In the genomic region with DNA sequence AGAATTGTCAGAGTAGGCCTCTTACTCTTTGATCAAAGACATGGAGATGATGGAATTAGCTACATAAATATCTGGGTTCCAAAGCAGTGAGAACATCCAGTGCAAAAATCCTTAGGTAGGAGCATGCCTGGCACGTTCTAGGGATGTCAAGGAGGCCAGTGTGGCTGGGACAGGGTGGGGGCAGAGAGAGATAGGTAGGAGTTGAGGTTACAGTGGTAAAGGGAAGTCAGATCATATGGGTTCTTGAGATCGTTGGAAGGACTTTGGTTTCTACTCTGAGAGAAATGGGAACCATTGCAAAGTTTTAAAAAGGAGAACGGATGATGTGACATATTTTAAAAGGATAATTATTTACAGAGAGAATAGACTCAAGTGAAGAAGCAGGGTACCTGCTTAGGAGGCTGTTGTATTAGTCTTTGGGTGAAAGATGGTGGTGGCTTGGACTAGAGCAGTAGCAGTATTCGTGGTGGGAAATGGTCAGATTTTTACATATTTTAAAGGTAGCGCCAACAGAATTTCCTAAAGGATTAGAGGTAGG, we compare ENCODE assay signal across 9 cellular contexts. TPM values are rescaled to one million over a fixed set of nuclear protein-coding genes. Genes with fewer than 3 reads are reported as not detected.
DNase-seq lines count a peak whose midpoint lies in the region; ATAC-seq, FAIRE-seq and TF ChIP-seq lines count a peak whose summit lies in the region.
"Had no signal": no experiment of that assay in that cellular context is flagged by ENCODE, and none has a peak within 500 bp of the region (broad histone marks: within the 10 kb centered on the region; RNA-seq: fewer than 3 reads in every experiment).

No MANE protein-coding gene starts in this region.

- peaks cover 0 to 5% (median 1%) of the 10 kb centered on the region in 7 donors for H3K9me3 Mint-ChIP-seq in CD4-positive, CD25-positive, alpha-beta regulatory T cell
- H3K9me3 Mint-ChIP-seq in effector memory CD8-positive, alpha-beta T cell, result no peaks in the 10 kb centered on the region

- H3K4me2 ChIP-seq in IMR-90 (ENCODE audit: low read depth, low read length), result no peak overlapping the region

- H2AK5ac ChIP-seq in IMR-90 (ENCODE audit: low read depth, low read length), result peak overlapping the region; percentile 90

- H3K9ac ChIP-seq in IMR-90 (ENCODE audit: low read depth, low read length), result no peak overlapping the region

- CTCF ChIA-PET in IMR-90 (lab: Yijun Ruan, JAX), result no interaction called here

- peak overlapping the region; percentile 92 for H2BK15ac ChIP-seq in IMR-90 (ENCODE audit: low read depth, low read length)

- no peak overlapping the region for H3K56ac ChIP-seq in IMR-90 (ENCODE audit: extremely low read depth, insufficient read depth, low read length)

- no peaks in the 10 kb centered on the region for H3K36me3 ChIP-seq in CD4-positive, CD25-positive, alpha-beta regulatory T cell (ENCODE audit: control insufficient read depth, insufficient read depth, low read length)
- no peaks in the 10 kb centered on the region for H3K36me3 ChIP-seq in IMR-90 (ENCODE audit: control insufficient read depth, insufficient read depth, low read length)

- H4K8ac ChIP-seq in IMR-90 (ENCODE audit: low read depth in 2 of 2, low read length in 2 of 2), result peak overlapping the region; percentile 22 to 79; a peak in 3 of 4 replicates

- intact Hi-C loops in IMR-90 (cut with micrococcal nuclease), result loop anchor here (2.0 kb wide), 1 partner anchor 45 kb away; no protein-coding TSS in a partner anchor

- H3K4me1 Mint-ChIP-seq in CD4-positive, CD25-positive, alpha-beta regulatory T cell, result peaks cover 34 to 48% (median 42%) of the 10 kb centered on the region in 4 donors
- peaks cover 30 to 43% of the 10 kb centered on the region in 2 donors for H3K4me1 Mint-ChIP-seq in effector memory CD8-positive, alpha-beta T cell (ENCODE audit: low read depth in 2 of 2)

- H2AK9ac ChIP-seq in IMR-90 (replicated peaks; ENCODE audit: low read depth, low read length, poor library complexity), result no peak overlapping the region

- no peaks in the 10 kb centered on the region for H3K36me3 Mint-ChIP-seq in CD4-positive, CD25-positive, alpha-beta regulatory T cell
- peaks cover 14% of the 10 kb centered on the region for H3K36me3 Mint-ChIP-seq in effector memory CD8-positive, alpha-beta T cell (ENCODE audit: insufficient read depth)

- peak overlapping the region; percentile 86 for H3K18ac ChIP-seq in IMR-90 (ENCODE audit: low read depth, low read length)

- no peak for TF ChIP-seq CTCF in IMR-90 (conservative IDR thresholded peaks at IDR 0.05; ENCODE audit: low read depth, low read length)

- no peaks in the 10 kb centered on the region for H3K27me3 Mint-ChIP-seq in CD4-positive, CD25-positive, alpha-beta regulatory T cell
- H3K27me3 Mint-ChIP-seq in effector memory CD8-positive, alpha-beta T cell, result no peaks in the 10 kb centered on the region

- dilution Hi-C loops in IMR-90 (cut with HindIII; ENCODE audit: low sequenced_read_pairs, unreplicated experiment), result no loop called here

- peak overlapping the region; percentile 32 for H4K5ac ChIP-seq in IMR-90 (ENCODE audit: low read depth, low read length)

- peaks cover 15% of the 10 kb centered on the region for H3K4me1 ChIP-seq in CD4-positive, CD25-positive, alpha-beta regulatory T cell (ENCODE audit: control insufficient read depth, insufficient read depth, low read length, poor library complexity, severe bottlenecking)
- peaks cover 8% of the 10 kb centered on the region for H3K4me1 ChIP-seq in IMR-90 (ENCODE audit: control insufficient read depth, insufficient read depth, low read length)

- no peaks in the 10 kb centered on the region for H3K79me1 ChIP-seq in IMR-90 (ENCODE audit: low read depth in 1 of 2, low read length in 2 of 2)

- H3K4me3 Mint-ChIP-seq in CD4-positive, CD25-positive, alpha-beta regulatory T cell, result peak overlapping the region in 3 of 4 donors; percentile 64 to 70 (median 66)
- peak overlapping the region; percentile 1 to 45 for H3K4me3 Mint-ChIP-seq in effector memory CD8-positive, alpha-beta T cell

- peaks cover 3% of the 10 kb centered on the region; the same call in 1 of the 2 replicates for H3K9me1 ChIP-seq in IMR-90 (ENCODE audit: insufficient read depth, low read length)

- H2BK5ac ChIP-seq in IMR-90 (ENCODE audit: low read depth, low read length, poor library complexity, severe bottlenecking), result peak overlapping the region; percentile 82

- H2BK120ac ChIP-seq in IMR-90 (ENCODE audit: low read depth, low read length), result peak overlapping the region; percentile 91

- FAIRE-seq in RCC 7860 (lab: Jason Lieb, UNC), result no peak
- FAIRE-seq: colon had no signal

- H4K91ac ChIP-seq in IMR-90 (ENCODE audit: insufficient read depth, low read depth, low read length), result peak overlapping the region; percentile 64

- no TSS peak for BruUV-seq in IMR-90 (replicated peaks; lab: Mats Ljungman, UMichigan)

- in situ Hi-C loops in IMR-90 (cut with MboI; ENCODE audit: low sequenced_read_pairs), result no loop called here

- no peaks in the 10 kb centered on the region for H4K20me1 ChIP-seq in IMR-90 (ENCODE audit: insufficient read depth, low read length)

- H2BK20ac ChIP-seq in IMR-90 (ENCODE audit: low read depth, low read length), result peak overlapping the region; percentile 89

- 40% methylated on average over 1 of the region's 5 CpGs; no CpG with 5 or more reads in 1 of the 2 experiments for WGBS in IMR-90 (ENCODE audit: extremely low coverage in 2 of 2, insufficient read length in 1 of 2), 2 experiments

- H3K4ac ChIP-seq in IMR-90 (ENCODE audit: low read depth, low read length), result peak overlapping the region; percentile 90

- H3K9me3 ChIP-seq in CD4-positive, CD25-positive, alpha-beta regulatory T cell (ENCODE audit: control insufficient read depth in 2 of 2, low read length in 2 of 2), result no peaks in the 10 kb centered on the region
- no peaks in the 10 kb centered on the region for H3K9me3 ChIP-seq in IMR-90 (ENCODE audit: control insufficient read depth, insufficient read depth, low read length)

- no peak overlapping the region for H3K27ac ChIP-seq in CD4-positive, CD25-positive, alpha-beta regulatory T cell (ENCODE audit: insufficient read depth, low read length, poor library complexity, severe bottlenecking)
- peak overlapping the region; percentile 76 for H3K27ac ChIP-seq in IMR-90 (ENCODE audit: insufficient read depth, low read length)

- no peak for TF ChIP-seq POLR2A in IMR-90 (IDR thresholded peaks at IDR 0.05; ENCODE audit: low read depth, low read length)

- no peak for TF ChIP-seq RAD21 in IMR-90 (IDR thresholded peaks at IDR 0.05; ENCODE audit: low read length)

- POLR2A ChIA-PET in IMR-90 (lab: Charles Lee; ENCODE audit: unreplicated experiment), result no interaction called here

- H3K27me3 ChIP-seq in CD4-positive, CD25-positive, alpha-beta regulatory T cell (ENCODE audit: control insufficient read depth, insufficient read depth, low read length), result no peaks in the 10 kb centered on the region
- no peaks in the 10 kb centered on the region for H3K27me3 ChIP-seq in IMR-90 (ENCODE audit: control insufficient read depth, insufficient read depth, low read length)

- H3K4me3 ChIP-seq in CD4-positive, CD25-positive, alpha-beta regulatory T cell (ENCODE audit: low read depth, low read length), result no peak overlapping the region
- H3K4me3 ChIP-seq in IMR-90 (ENCODE audit: insufficient read depth, low read depth, low read length), result no peak overlapping the region

- no peak for DNase-seq in CD4-positive, CD25-positive, alpha-beta regulatory T cell
- DNase-seq in IMR-90 (no peak), iPS-NIHi7 (ENCODE audit: extremely low spot score) (no peak), NCI-H1048 (lab: John Stamatoyannopoulos, UW) (no peak), DMS 273 (lab: John Stamatoyannopoulos, UW; ENCODE audit: unreplicated experiment) (no peak), RCC 7860 (ENCODE audit: low spot score) (no peak)
- DNase-seq in effector memory CD8-positive, alpha-beta T cell, result no peak

- ATAC-seq in CD4-positive, CD25-positive, alpha-beta regulatory T cell (ENCODE audit: low read depth in 2 of 2), result no peak
- peak; percentile 11 for ATAC-seq in GM21390 (IDR thresholded peaks at IDR 0.05; ENCODE audit: unreplicated experiment)
- no peak for ATAC-seq in IMR-90 (ENCODE audit: low read depth)
- no peak for ATAC-seq in effector memory CD8-positive, alpha-beta T cell (replicated peaks)

- H3K14ac ChIP-seq in IMR-90 (replicated peaks; ENCODE audit: low read depth, low read length), result peak overlapping the region; percentile 83; the same call in 1 of the 2 replicates

- H3K23ac ChIP-seq in IMR-90 (ENCODE audit: low read depth, low read length), result 0 out of 2 replicates have a peak overlapping the region, but pooled peaks have one; percentile 13

- H2AFZ ChIP-seq in IMR-90 (replicated peaks; ENCODE audit: low read length, poor library complexity), result no peak overlapping the region

- H3K27ac Mint-ChIP-seq in CD4-positive, CD25-positive, alpha-beta regulatory T cell, result peak overlapping the region; percentile 72 to 91 (median 81)
- H3K27ac Mint-ChIP-seq in effector memory CD8-positive, alpha-beta T cell, result peak overlapping the region; percentile 21 to 96

TF ChIP-seq in IMR-90, 13 proteins besides CTCF, POLR2A, EP300 and RAD21 (continues in another document):
- TF ChIP-seq MAZ (IDR thresholded peaks at IDR 0.05; ENCODE audit: borderline replicate concordance, low read depth, low read length), result no peak
- TF ChIP-seq RFX5 (IDR thresholded peaks at IDR 0.05; ENCODE audit: low read depth, low read length), result no peak
- no peak for TF ChIP-seq USF2 (IDR thresholded peaks at IDR 0.05; ENCODE audit: low read depth, low read length)
- no peak for TF ChIP-seq ELK1 (IDR thresholded peaks at IDR 0.05; ENCODE audit: borderline replicate concordance, low read depth, low read length)

RNA-seq across cellular contexts. Expression of gene ATP2B1, which starts 47.5 kb away (rescaled TPM):
- total RNA-seq in CD4-positive, CD25-positive, alpha-beta regulatory T cell, result 189 TPM
- polyA plus RNA-seq in CD4-positive, CD25-positive, alpha-beta regulatory T cell, result 10 to 100 TPM; 51.1 to 78.6 (median 66.4) TPM
- 32.6 and 42.5 TPM in 2 replicates for total RNA-seq in IMR-90 (2012; rRNA removed)
- 9.6 and 9.9 TPM in 2 replicates for polyA plus RNA-seq in IMR-90 (2012; rRNA removed)
- 1.2 and 4.2 TPM in 2 replicates for polyA plus RNA-seq in IMR-90 (2012; cell fraction: cytosol; rRNA removed)
- polyA plus RNA-seq in IMR-90 (2012; cell fraction: nucleus; rRNA removed; ENCODE audit: low replicate concordance), result 0.72 and 18.7 TPM in 2 replicates
